Comparison of ENCODE assay signal across 13 cellular contexts in genomic region chr3:132554437-132554836, GRCh38. TPM values are rescaled to one million over a fixed set of nuclear protein-coding genes. Genes with fewer than 3 reads are reported as not detected.
DNase-seq lines count a peak whose midpoint lies in the region; FAIRE-seq and TF ChIP-seq lines count a peak whose summit lies in the region.
"Had no signal": no experiment of that assay in that cellular context is flagged by ENCODE, and none has a peak within 500 bp of the region (broad histone marks: within the 10 kb centered on the region; RNA-seq: fewer than 3 reads in every experiment).

No MANE protein-coding gene starts in this region.

- POLR2A ChIA-PET in OCI-LY7 (lab: Charles Lee) = interaction anchor here (0.7 kb wide), 1 partner anchor 332 kb away, joined by 3 read pairs; no protein-coding TSS in a partner anchor

- no peak for FAIRE-seq in GM12892 (lab: Jason Lieb, UNC)
- FAIRE-seq: kidney had no signal

- no peaks in the 10 kb centered on the region for H3K9me2 ChIP-seq in OCI-LY7 (ENCODE audit: insufficient read depth, low read length)

- H3K27ac ChIP-seq in OCI-LY7 (ENCODE audit: low read depth, low read length, poor library complexity, severe bottlenecking) = no peak overlapping the region
- H3K27ac ChIP-seq: BLaER1 had no signal

- H3K4me1 Mint-ChIP-seq in nephron (peaks cover 24% of the 10 kb centered on the region), nephron progenitor cell (peaks cover 4% of the 10 kb centered on the region)

- H3K36me3 Mint-ChIP-seq in nephron (ENCODE audit: low read depth) = peaks cover 11% of the 10 kb centered on the region
- H3K36me3 Mint-ChIP-seq in nephron progenitor cell (ENCODE audit: low read depth) = peaks cover 4% of the 10 kb centered on the region

- no TSS peak for BruUV-seq in OCI-LY7 (replicated peaks; lab: Mats Ljungman, UMichigan)

- H3K4me1 ChIP-seq in OCI-LY7 (ENCODE audit: insufficient read depth, low read length, poor library complexity, severe bottlenecking) = peaks cover 12% of the 10 kb centered on the region

- H3K9me3 Mint-ChIP-seq in nephron (no peaks in the 10 kb centered on the region), nephron progenitor cell (no peaks in the 10 kb centered on the region)

- CTCF ChIA-PET in OCI-LY7 (lab: Charles Lee; ENCODE audit: unreplicated experiment) = no interaction called here

- peak; percentile 63 for DNase-seq in EL
- DNase-seq in NCI-H2107 treated with DMSO at 0.1 percent for 48 hours (lab: John Stamatoyannopoulos, UW; ENCODE audit: unreplicated experiment) = peak; percentile 81
- DNase-seq in astrocyte of the spinal cord (ENCODE audit: low read depth, low spot score) = peak; percentile 77
- no peak for DNase-seq in GM12892 (ENCODE audit: insufficient read length)
- no peak for DNase-seq in 8988T
- DNase-seq in OCI-LY7 (ENCODE audit: low spot score) = no peak
- DNase-seq in nephron progenitor cell = no peak
- DNase-seq: effector CD4-positive, alpha-beta T cell; GDM1; kidney; stimulated activated naive CD8-positive, alpha-beta T cell treated with anti-CD3 and anti-CD28 coated beads, Interleukin-15, Interleukin-2, amounts not matched to agents 100 U/mL and 50 U/mL, for 24 hours had no signal

- H3K27me3 Mint-ChIP-seq in nephron (ENCODE audit: low read depth) (no peaks in the 10 kb centered on the region), nephron progenitor cell (ENCODE audit: low read depth, poor library complexity) (peaks cover 3% of the 10 kb centered on the region)

- H3K27ac Mint-ChIP-seq in nephron = peak overlapping the region in 2 of 3 experiments; percentile 3 to 9
- H3K27ac Mint-ChIP-seq in nephron progenitor cell = no peak overlapping the region

- H2AFZ ChIP-seq in OCI-LY7 (ENCODE audit: low read length) = no peak overlapping the region

- no peaks in the 10 kb centered on the region for H3K79me2 ChIP-seq in OCI-LY7 (ENCODE audit: insufficient read depth, low read depth, low read length)

- intact Hi-C loops in OCI-LY7 (cut with micrococcal nuclease; ENCODE audit: unreplicated experiment) = no loop called here

- in situ Hi-C loops in astrocyte of the spinal cord (cut with HindIII; ENCODE audit: low sequenced_read_pairs) = no loop called here

- TF ChIP-seq POLR2A in GM12892 (IDR thresholded peaks at IDR 0.05; ENCODE audit: low read depth, low read length) = no peak

- H3K4me3 Mint-ChIP-seq in nephron = no peak overlapping the region
- no peak overlapping the region for H3K4me3 Mint-ChIP-seq in nephron progenitor cell

- no peaks in the 10 kb centered on the region for H3K9me3 ChIP-seq in OCI-LY7 (ENCODE audit: low read length)
- H3K9me3 ChIP-seq: BLaER1 had no signal

- no peak overlapping the region for H3K4me2 ChIP-seq in OCI-LY7 (ENCODE audit: low read length)
- H3K4me2 ChIP-seq: BLaER1 had no signal

- H3K4me3 ChIP-seq in astrocyte of the spinal cord (ENCODE audit: low read depth, low read length) (no peak overlapping the region), OCI-LY7 (ENCODE audit: low read depth, low read length, poor library complexity, severe bottlenecking) (no peak overlapping the region)
- H3K4me3 ChIP-seq: BLaER1 had no signal

- no peak for TF ChIP-seq CTCF in astrocyte of the spinal cord (IDR thresholded peaks at IDR 0.05; ENCODE audit: low read depth, low read length)
- TF ChIP-seq CTCF in nephron (IDR thresholded peaks at IDR 0.05; ENCODE audit: unreplicated experiment in 3 of 3) = no peak
- TF ChIP-seq CTCF in OCI-LY7 (conservative IDR thresholded peaks at IDR 0.05; ENCODE audit: low read length) = no peak
- TF ChIP-seq CTCF in nephron progenitor cell (IDR thresholded peaks at IDR 0.05) = no peak

- no peaks in the 10 kb centered on the region for H3K36me3 ChIP-seq in OCI-LY7 (ENCODE audit: insufficient read depth, low read length)

- H4K20me1 ChIP-seq in OCI-LY7 (ENCODE audit: insufficient read depth, low read length) = no peaks in the 10 kb centered on the region
- H4K20me1 ChIP-seq: BLaER1 had no signal

RNA-seq across cellular contexts. Expression of gene ACKR4, which starts 42.6 kb away (rescaled TPM):
- polyA plus RNA-seq in GM12892 (2012; ENCODE audit: missing spikeins) = 0.70 TPM
- 2.1 and 2.4 TPM in 2 replicates for total RNA-seq in OCI-LY7 (2014; rRNA removed; shearing (Covaris generic))
- total RNA-seq in OCI-LY7 (2022) = 2.5 and 3.8 TPM in 2 replicates

Comparison
In these comparisons a context has a peak if more than half of its experiments do, and no peak if none do; other contexts are left out.
1. DNase-seq: peak in EL (single experiment), NCI-H2107 treated with DMSO at 0.1 percent for 48 hours (single experiment) and astrocyte of the spinal cord (single experiment); none in GM12892 (single experiment), 8988T (single experiment), OCI-LY7 (single experiment) and nephron progenitor cell (single experiment).